Comparison of ENCODE assay signal across 16 cellular contexts in genomic region chr12:22051114-22051698, GRCh38. TPM values are rescaled to one million over a fixed set of nuclear protein-coding genes. Genes with fewer than 3 reads are reported as not detected.
DNase-seq lines count a peak whose midpoint lies in the region; ATAC-seq and TF ChIP-seq lines count a peak whose summit lies in the region.
"Had no signal": no experiment of that assay in that cellular context is flagged by ENCODE, and none has a peak within 500 bp of the region (broad histone marks: within the 10 kb centered on the region; RNA-seq: fewer than 3 reads in every experiment).

No MANE protein-coding gene starts in this region.

- no peak overlapping the region for H2AFZ ChIP-seq in GM23338

- no peaks in the 10 kb centered on the region for H3K9me2 ChIP-seq in GM23338 (ENCODE audit: insufficient read depth)

- H3K4me1 ChIP-seq in GM23338 (ENCODE audit: insufficient read depth): peaks cover 37% of the 10 kb centered on the region
- peaks cover 0 to 29% (median 17%) of the 10 kb centered on the region in 5 donors for H3K4me1 ChIP-seq in subcutaneous abdominal adipose tissue (ENCODE audit: control insufficient read depth in 5 of 5, insufficient read depth in 5 of 5, low read length in 5 of 5)

- H3K4me3 ChIP-seq in GM23338 (no peak overlapping the region), epithelial cell of esophagus (ENCODE audit: low read length) (no peak overlapping the region), subcutaneous abdominal adipose tissue (ENCODE audit: low read depth in 1 of 5, low read length in 5 of 5) (no peak overlapping the region)
- H3K4me3 ChIP-seq: BLaER1 treated with 17β-estradiol and CSF1 and Interleukin-3, amounts not matched to agents 10 nM and 100 nM had no signal

- 0 out of 2 replicates have a peak overlapping the region, but pooled peaks have one; percentile 14 for H3K4me2 ChIP-seq in GM23338
- H3K4me2 ChIP-seq: BLaER1 treated with 17β-estradiol and CSF1 and Interleukin-3, amounts not matched to agents 10 nM and 100 nM had no signal

- H3K4me1 Mint-ChIP-seq in GM23338: peaks cover 42% of the 10 kb centered on the region

- no peaks in the 10 kb centered on the region for H3K9me3 Mint-ChIP-seq in GM23338

- H3K36me3 ChIP-seq in GM23338 (ENCODE audit: insufficient read depth) (peaks cover 14% of the 10 kb centered on the region; the same call in 1 of the 2 replicates), subcutaneous abdominal adipose tissue (ENCODE audit: control insufficient read depth in 5 of 5, insufficient read depth in 5 of 5, low read length in 5 of 5) (peaks cover under 1 to 15% (median 7%) of the 10 kb centered on the region in 5 donors)

- H3K36me3 Mint-ChIP-seq in GM23338 (ENCODE audit: low read depth): peaks cover 50% of the 10 kb centered on the region

- H3K9ac ChIP-seq in subcutaneous abdominal adipose tissue (ENCODE audit: low read length in 5 of 5): no peak overlapping the region
- H3K9ac ChIP-seq: BLaER1 treated with 17β-estradiol and CSF1 and Interleukin-3, amounts not matched to agents 10 nM and 100 nM had no signal

- peaks cover 8% of the 10 kb centered on the region; the same call in 1 of the 2 replicates for H3F3A ChIP-seq in GM23338 (replicated peaks; ENCODE audit: low read depth)

- no peak for ATAC-seq in GM23338
- ATAC-seq: HCT116 had no signal

- peaks cover 4% of the 10 kb centered on the region for H3K27me3 Mint-ChIP-seq in GM23338 (ENCODE audit: insufficient read depth, low read depth, poor library complexity)

- DNase-seq in GM23338 (ENCODE audit: low spot score) (no peak), epithelial cell of esophagus (ENCODE audit: low read depth) (peak; percentile 58), iris pigment epithelial cell (ENCODE audit: low read depth) (peak; percentile 6), hepatic stellate cell (ENCODE audit: low spot score) (no peak), GM10266 (ENCODE audit: extremely low spot score) (no peak), ecto neural progenitor cell (ENCODE audit: low spot score) (no peak)
- DNase-seq: DMS79 treated with DMSO at 0.1 percent for 48 hours, KBM-7, NCI-H1436, NCI-H2029 treated with DMSO at 0.1 percent for 48 hours, NCI-H2171 treated with DMSO at 0.1 percent for 48 hours, NCI-H510A, NCI-H774 had no signal

- TF ChIP-seq CTCF in GM23338 (conservative IDR thresholded peaks at IDR 0.05; ENCODE audit: low read depth in 2 of 2) (no peak), epithelial cell of esophagus (IDR thresholded peaks at IDR 0.05; ENCODE audit: insufficient read depth, low read depth, low read length, missing control alignments) (no peak), GM10266 (IDR thresholded peaks at IDR 0.05; ENCODE audit: control insufficient read depth, insufficient read depth, low read depth, missing control alignments) (no peak)

- H3K4me3 Mint-ChIP-seq in GM23338: no peak overlapping the region; the same call in 2 of the 3 replicates

- H3K27ac Mint-ChIP-seq in GM23338: peak overlapping the region; percentile 52; the same call in 1 of the 2 replicates

- H3K27ac ChIP-seq in GM23338 (ENCODE audit: low read depth) (no peak overlapping the region), subcutaneous abdominal adipose tissue (ENCODE audit: low read depth, low read length) (peak overlapping the region; percentile 12)
- H3K27ac ChIP-seq: BLaER1 treated with 17β-estradiol and CSF1 and Interleukin-3, amounts not matched to agents 10 nM and 100 nM had no signal

- no peaks in the 10 kb centered on the region for H4K20me1 ChIP-seq in GM23338 (replicated peaks; ENCODE audit: insufficient read depth)

- H3K9me3 ChIP-seq in subcutaneous abdominal adipose tissue (ENCODE audit: control insufficient read depth in 5 of 5, low read length in 5 of 5): no peaks in the 10 kb centered on the region
- H3K9me3 ChIP-seq: BLaER1 treated with 17β-estradiol and CSF1 and Interleukin-3, amounts not matched to agents 10 nM and 100 nM had no signal

- peaks cover 66% of the 10 kb centered on the region for H3K79me2 ChIP-seq in GM23338 (replicated peaks; ENCODE audit: insufficient read depth)

- H3K27me3 ChIP-seq in GM23338 (ENCODE audit: insufficient read depth) (no peaks in the 10 kb centered on the region), subcutaneous abdominal adipose tissue (ENCODE audit: control insufficient read depth in 5 of 5, insufficient read depth in 4 of 5, low read length in 5 of 5) (no peaks in the 10 kb centered on the region)
- H3K27me3 ChIP-seq: BLaER1 treated with 17β-estradiol and CSF1 and Interleukin-3, amounts not matched to agents 10 nM and 100 nM had no signal

TF ChIP-seq in GM23338, 12 proteins besides CTCF, POLR2A, EP300 and RAD21 (continues in another document):
- TF ChIP-seq POLR2AphosphoS5 (IDR thresholded peaks at IDR 0.05; ENCODE audit: low read depth) (no peak), CREB1 (CRISPR knock-in tag; IDR thresholded peaks at IDR 0.05; ENCODE audit: low read depth) (no peak), EZH2phosphoT487 (IDR thresholded peaks at IDR 0.05; ENCODE audit: unreplicated experiment) (no peak), EZH2 (IDR thresholded peaks at IDR 0.05; ENCODE audit: low read depth, unreplicated experiment) (no peak), ZNF462 (CRISPR knock-in tag; IDR thresholded peaks at IDR 0.05) (no peak), JUNB (IDR thresholded peaks at IDR 0.05; ENCODE audit: unreplicated experiment) (no peak), ZNF114 (CRISPR knock-in tag; IDR thresholded peaks at IDR 0.05) (no peak), NANOG (IDR thresholded peaks at IDR 0.05; ENCODE audit: borderline replicate concordance) (no peak)

RNA-seq across cellular contexts. Expression of gene CMAS, which starts 5.2 kb away (rescaled TPM):
- 61.2 and 62.9 TPM in 2 replicates for total RNA-seq in GM23338 (2014; rRNA removed; shearing (Covaris generic))
- 115 and 118 TPM in 2 replicates for polyA plus RNA-seq in GM23338 (2016; fragmentation: Nextera tagmentation; extraction: Ambion mirVana)

Comparison
In these comparisons a context has a peak if more than half of its experiments do, and no peak if none do; other contexts are left out.
1. DNase-seq: peak in epithelial cell of esophagus (single experiment) and iris pigment epithelial cell (single experiment); none in GM23338 (single experiment), hepatic stellate cell (single experiment), GM10266 (single experiment) and ecto neural progenitor cell (single experiment).